Comparison of ENCODE assay signal across 11 cellular contexts in the genomic region with DNA sequence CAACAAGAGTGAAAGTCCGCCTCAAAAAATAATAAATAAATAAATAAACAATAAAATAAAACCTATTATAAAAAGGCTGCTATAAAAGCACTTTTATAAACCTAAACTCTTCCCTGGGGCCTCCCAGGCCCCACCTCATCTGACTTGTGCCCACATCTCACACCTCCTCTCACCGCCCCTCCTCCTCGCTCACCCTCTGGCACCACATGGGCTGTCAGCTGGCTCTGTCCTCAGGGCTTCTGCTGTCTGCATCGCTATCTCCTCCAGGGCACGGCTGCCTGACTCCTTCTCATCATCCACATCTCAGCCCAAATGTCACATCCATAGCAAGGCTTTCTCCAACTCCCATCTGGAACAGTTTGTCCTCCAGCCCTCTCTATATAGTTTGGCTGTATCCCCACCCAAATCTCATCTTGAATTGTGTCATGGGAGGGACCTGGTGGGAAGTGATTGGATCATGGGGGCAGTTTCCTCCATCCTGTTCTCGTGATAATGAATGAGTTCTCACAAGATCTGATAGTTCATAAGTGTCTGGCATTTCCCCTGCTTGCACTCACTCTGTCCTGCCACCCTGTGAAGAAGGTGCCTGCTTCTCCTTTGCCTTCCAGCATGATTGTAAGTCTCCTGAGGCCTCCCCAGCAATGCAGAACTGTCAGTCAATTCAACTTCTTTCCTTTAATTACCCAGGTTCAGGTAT. TPM values are rescaled to one million over a fixed set of nuclear protein-coding genes. Genes with fewer than 3 reads are reported as not detected.
A peak's percentile ranks its signal among the peaks of the same experiment; 100 is the strongest.
DNase-seq lines count a peak whose midpoint lies in the region; ATAC-seq and TF ChIP-seq lines count a peak whose summit lies in the region.
"Had no signal": no experiment of that assay in that cellular context is flagged by ENCODE, and none has a peak within 500 bp of the region (broad histone marks: within the 10 kb centered on the region; RNA-seq: fewer than 3 reads in every experiment).

No MANE protein-coding gene starts in this region.

- CTCF ChIA-PET in OCI-LY7 (lab: Charles Lee; ENCODE audit: unreplicated experiment): no interaction called here

- no peaks in the 10 kb centered on the region for H3F3A ChIP-seq in GM23248 (ENCODE audit: insufficient read depth)

- peak; percentile 51 to 55 for ATAC-seq in left cardiac atrium
- ATAC-seq in lower lobe of right lung: no peak
- peak; percentile 39 for ATAC-seq in upper lobe of right lung

- 78% methylated on average over 6 of the region's 6 CpGs for WGBS in GM23248 (ENCODE audit: low coverage in 1 of 2, low lambda C conversion rate in 2 of 2, missing lambda C conversion rate in 2 of 2), 2 experiments
- WGBS in sigmoid colon, 2 donors: 83 to 90% methylated on average over 6 of the region's 6 CpGs

- no peak for TF ChIP-seq EP300 in sigmoid colon (IDR thresholded peaks at IDR 0.05)

- no peak overlapping the region for H3K27ac ChIP-seq in OCI-LY7 (ENCODE audit: low read depth, low read length, poor library complexity, severe bottlenecking)
- H3K27ac ChIP-seq in lower lobe of right lung: peak overlapping the region; percentile 36
- H3K27ac ChIP-seq in upper lobe of right lung: no peak overlapping the region
- H3K27ac ChIP-seq in GM23248: no peak overlapping the region
- H3K27ac ChIP-seq in sigmoid colon: no peak overlapping the region
- H3K27ac ChIP-seq: C4-2B had no signal

- no peak for TF ChIP-seq POLR2A in sigmoid colon (IDR thresholded peaks at IDR 0.05)

- in situ Hi-C loops in GM23248 (cut with MboI): no loop called here

- H3K9ac ChIP-seq in GM23248: no peak overlapping the region

- H3K27me3 ChIP-seq in lower lobe of right lung (ENCODE audit: low read depth) (no peaks in the 10 kb centered on the region), upper lobe of right lung (no peaks in the 10 kb centered on the region), GM23248 (replicated peaks; ENCODE audit: insufficient read depth) (0 out of 2 replicates have a peak, but pooled peaks cover 4% of the 10 kb centered on the region), sigmoid colon (no peaks in the 10 kb centered on the region)

- intact Hi-C loops in left cardiac atrium (cut with DNase I): no loop called here
- intact Hi-C loops in cardiac septum (cut with DNase I): no loop called here
- intact Hi-C loops in OCI-LY7 (cut with micrococcal nuclease; ENCODE audit: unreplicated experiment): no loop called here
- intact Hi-C loops in lower lobe of right lung (cut with DNase I): no loop called here
- intact Hi-C loops in upper lobe of right lung (cut with DNase I): no loop called here
- intact Hi-C loops in sigmoid colon (cut with DNase I): no loop called here

- H3K4me1 ChIP-seq in OCI-LY7 (ENCODE audit: insufficient read depth, low read length, poor library complexity, severe bottlenecking): peaks cover 44% of the 10 kb centered on the region
- H3K4me1 ChIP-seq in lower lobe of right lung: peaks cover 4% of the 10 kb centered on the region
- no peaks in the 10 kb centered on the region for H3K4me1 ChIP-seq in upper lobe of right lung
- H3K4me1 ChIP-seq in GM23248 (ENCODE audit: insufficient read depth): 0 out of 2 replicates have a peak, but pooled peaks cover 6% of the 10 kb centered on the region
- H3K4me1 ChIP-seq in sigmoid colon: no peaks in the 10 kb centered on the region

- no peak overlapping the region for H3K4me3 ChIP-seq in OCI-LY7 (ENCODE audit: low read depth, low read length, poor library complexity, severe bottlenecking)
- peak overlapping the region; percentile 8 for H3K4me3 ChIP-seq in lower lobe of right lung
- H3K4me3 ChIP-seq in upper lobe of right lung: no peak overlapping the region
- H3K4me3 ChIP-seq in GM23248: no peak overlapping the region
- H3K4me3 ChIP-seq in sigmoid colon: no peak overlapping the region

- BruUV-seq in OCI-LY7 (replicated peaks; lab: Mats Ljungman, UMichigan): no TSS peak

- H2AFZ ChIP-seq in OCI-LY7 (ENCODE audit: low read length) (peak overlapping the region; percentile 63; the same call in 1 of the 2 replicates), GM23248 (no peak overlapping the region)

- DNase-seq in left cardiac atrium (no peak), cardiac septum (ENCODE audit: low spot score) (no peak), OCI-LY7 (ENCODE audit: low spot score) (no peak), lower lobe of right lung (no peak), upper lobe of right lung (no peak), GM23248 (no peak), sigmoid colon (no peak)
- DNase-seq in activated CD8-positive, alpha-beta memory T cell treated with anti-CD3 and anti-CD28 coated beads, Interleukin-2, amount 50 U/mL, for 4 hours: no peak
- DNase-seq: GDM1, SIG-M5 had no signal

- H3K4me2 ChIP-seq in OCI-LY7 (ENCODE audit: low read length) (0 out of 2 replicates have a peak overlapping the region, but pooled peaks have one; percentile 9), GM23248 (ENCODE audit: unreplicated experiment) (no peak overlapping the region)

- TF ChIP-seq CTCF in OCI-LY7 (conservative IDR thresholded peaks at IDR 0.05; ENCODE audit: low read length): no peak
- TF ChIP-seq CTCF in lower lobe of right lung (IDR thresholded peaks at IDR 0.05): no peak
- TF ChIP-seq CTCF in upper lobe of right lung (IDR thresholded peaks at IDR 0.05): no peak
- TF ChIP-seq CTCF in sigmoid colon (IDR thresholded peaks at IDR 0.05): no peak

- POLR2A ChIA-PET in OCI-LY7 (lab: Charles Lee): interaction anchor here (2.0 kb wide), 1 partner anchor 8 kb away, joined by 9 read pairs; the partner anchor contains the start of gene SH3BP5

- H3K9me3 ChIP-seq in OCI-LY7 (ENCODE audit: low read length): peaks cover 7% of the 10 kb centered on the region; the same call in 1 of the 2 replicates
- H3K9me3 ChIP-seq in lower lobe of right lung: peaks cover 4% of the 10 kb centered on the region
- H3K9me3 ChIP-seq in upper lobe of right lung: no peaks in the 10 kb centered on the region
- no peaks in the 10 kb centered on the region for H3K9me3 ChIP-seq in GM23248 (ENCODE audit: low read depth)
- no peaks in the 10 kb centered on the region for H3K9me3 ChIP-seq in sigmoid colon

- H3K79me2 ChIP-seq in OCI-LY7 (ENCODE audit: insufficient read depth, low read depth, low read length): no peaks in the 10 kb centered on the region
- no peaks in the 10 kb centered on the region for H3K79me2 ChIP-seq in GM23248 (ENCODE audit: insufficient read depth)

- H3K36me3 ChIP-seq in OCI-LY7 (ENCODE audit: insufficient read depth, low read length): no peaks in the 10 kb centered on the region
- no peaks in the 10 kb centered on the region for H3K36me3 ChIP-seq in lower lobe of right lung
- H3K36me3 ChIP-seq in upper lobe of right lung: no peaks in the 10 kb centered on the region
- no peaks in the 10 kb centered on the region for H3K36me3 ChIP-seq in GM23248 (ENCODE audit: low read depth)
- no peaks in the 10 kb centered on the region for H3K36me3 ChIP-seq in sigmoid colon

- H4K20me1 ChIP-seq in OCI-LY7 (ENCODE audit: insufficient read depth, low read length) (no peaks in the 10 kb centered on the region), GM23248 (ENCODE audit: insufficient read depth) (no peaks in the 10 kb centered on the region)

- H3K9me2 ChIP-seq in OCI-LY7 (ENCODE audit: insufficient read depth, low read length) (no peaks in the 10 kb centered on the region), GM23248 (ENCODE audit: insufficient read depth) (no peaks in the 10 kb centered on the region)

RNA-seq across cellular contexts. Expression of gene SH3BP5, which starts 8.8 kb away (rescaled TPM):
- total RNA-seq in left cardiac atrium (10 to 100 TPM; 21.7 to 24.8 TPM), cardiac septum (11.4 TPM), OCI-LY7 (2022) (24.8 and 31.3 TPM in 2 replicates), lower lobe of right lung (106 TPM), upper lobe of right lung (110 TPM), sigmoid colon (10 to 100 TPM; 25.1 to 40.4 (median 31.9) TPM)
- total RNA-seq in OCI-LY7 (2014; rRNA removed; shearing (Covaris generic)): 15.1 and 15.7 TPM in 2 replicates
- 39.2 and 69.2 TPM in 2 replicates for total RNA-seq in GM23248 (2014; rRNA removed; shearing (Covaris generic))
- polyA plus RNA-seq in GM23248 (2016; fragmentation: Nextera tagmentation; extraction: Ambion mirVana) (35.9 and 37.8 TPM in 2 replicates), sigmoid colon (10 to 100 TPM in 2 of 3 donors, 1 to 10 TPM in 1; 5.5 to 31.2 (median 21.6) TPM)

Comparison
In these comparisons a context has a peak if more than half of its experiments do, and no peak if none do; other contexts are left out.
1. ATAC-seq: peak in left cardiac atrium (2 of 2) and upper lobe of right lung (single experiment); none in lower lobe of right lung (0 of 2).